In genomic region chr5:147390654-147391053, GRCh38 we compare ENCODE assay signal across 23 cellular contexts.
"Had no signal": no experiment of that assay in that cellular context is flagged by ENCODE, and none has a peak within 500 bp of the region (broad histone marks: within the 10 kb centered on the region; RNA-seq: fewer than 3 reads in every experiment).

No MANE protein-coding gene starts in this region.

- H3K36me3 Mint-ChIP-seq: activated naive CD4-positive, alpha-beta T cell treated with anti-CD3 and anti-CD28 coated beads, Interleukin-2, amount 50 U/mL, for 24 hours had no signal

- H3K27ac ChIP-seq: body of pancreas, Peyer's patch, RWPE1, SJCRH30, VCaP had no signal

- H3K27me3 Mint-ChIP-seq: activated naive CD4-positive, alpha-beta T cell treated with anti-CD3 and anti-CD28 coated beads, Interleukin-2, amount 50 U/mL, for 24 hours had no signal

- ATAC-seq: activated CD8-positive, alpha-beta T cell treated with anti-CD3 and anti-CD28 coated beads, Interleukin-2, amount 10 ng/mL, durations not matched to agents 7 days and 5 days; body of pancreas had no signal

- H3K9me3 Mint-ChIP-seq: activated naive CD4-positive, alpha-beta T cell treated with anti-CD3 and anti-CD28 coated beads, Interleukin-2, amount 50 U/mL, for 24 hours had no signal

- DNase-seq: activated CD4-positive, alpha-beta T cell treated with anti-CD3 and anti-CD28 coated beads for 4 hours; activated CD8-positive, alpha-beta memory T cell treated with anti-CD3 and anti-CD28 coated beads, Interleukin-2, amount 50 U/mL, for 48 hours; activated CD8-positive, alpha-beta T cell treated with anti-CD3 and anti-CD28 coated beads, Interleukin-2, amount 10 ng/mL, durations not matched to agents 7 days and 5 days; activated effector memory CD4-positive, alpha-beta T cell treated with Interleukin-2 at 50 U/mL for 16 hours; activated naive CD4-positive, alpha-beta T cell; activated T-cell treated with anti-CD3 and anti-CD28 coated beads, Interleukin-2, amount 50 U/mL, for 1 hour; aorta; body of pancreas; central memory CD4-positive, alpha-beta T cell; NCI-H1048; NCI-H146; NCI-H187 treated with DMSO at 0.1 percent for 48 hours; NCI-H2081 treated with DMSO at 0.1 percent for 48 hours; NCI-H446; NCI-H524; Peyer's patch; Right ventricle myocardium superior; SJCRH30; SK-N-SH; T-helper 1 cell had no signal

- H3K4me3 ChIP-seq: body of pancreas, Peyer's patch, SJCRH30 had no signal

- H3K27me3 ChIP-seq: body of pancreas, Peyer's patch, SJCRH30 had no signal

- H3K4me1 Mint-ChIP-seq: activated naive CD4-positive, alpha-beta T cell treated with anti-CD3 and anti-CD28 coated beads, Interleukin-2, amount 50 U/mL, for 24 hours had no signal

- H3K27ac Mint-ChIP-seq: activated CD8-positive, alpha-beta T cell treated with anti-CD3 and anti-CD28 coated beads, Interleukin-2, amount 10 ng/mL, durations not matched to agents 7 days and 5 days; activated naive CD4-positive, alpha-beta T cell treated with anti-CD3 and anti-CD28 coated beads, Interleukin-2, amount 50 U/mL, for 24 hours had no signal

- H3K4me2 ChIP-seq: SK-N-SH had no signal

- H3K4me3 Mint-ChIP-seq: activated CD8-positive, alpha-beta T cell treated with anti-CD3 and anti-CD28 coated beads, Interleukin-2, amount 10 ng/mL, durations not matched to agents 7 days and 5 days; activated naive CD4-positive, alpha-beta T cell treated with anti-CD3 and anti-CD28 coated beads, Interleukin-2, amount 50 U/mL, for 24 hours had no signal

- H3K4me1 ChIP-seq: body of pancreas, Peyer's patch, SJCRH30 had no signal

- H3K9me2 ChIP-seq: SK-N-SH had no signal

- H3K9me3 ChIP-seq: body of pancreas, Peyer's patch, SJCRH30, SK-N-SH had no signal
